20 cellular contexts compared by ENCODE assay signal in genomic region chr1:32163405-32163804, GRCh38. TPM values are rescaled to one million over a fixed set of nuclear protein-coding genes. Genes with fewer than 3 reads are reported as not detected.
A peak's percentile ranks its signal among the peaks of the same experiment; 100 is the strongest.
DNase-seq lines count a peak whose midpoint lies in the region; ATAC-seq, FAIRE-seq and TF ChIP-seq lines count a peak whose summit lies in the region.
"Had no signal": no experiment of that assay in that cellular context is flagged by ENCODE, and none has a peak within 500 bp of the region (broad histone marks: within the 10 kb centered on the region; RNA-seq: fewer than 3 reads in every experiment).

No MANE protein-coding gene starts in this region.

- TF ChIP-seq POLR2A in K562 (conservative IDR thresholded peaks at IDR 0.05) (no peak), Peyer's patch (IDR thresholded peaks at IDR 0.05) (no peak)

- H3K4me3 Mint-ChIP-seq in GM23338 (no peak overlapping the region), H9 (no peak overlapping the region)
- H3K4me3 Mint-ChIP-seq in activated CD8-positive, alpha-beta T cell treated with anti-CD3 and anti-CD28 coated beads for 36 hours: no peak overlapping the region
- H3K4me3 Mint-ChIP-seq: CD8-positive, alpha-beta memory T cell had no signal

- H3K9ac ChIP-seq in K562 (ENCODE audit: insufficient read depth in 1 of 2, low read depth in 2 of 2, low read length in 2 of 2): no peak overlapping the region
- H3K9ac ChIP-seq in H9 (ENCODE audit: extremely low read depth, insufficient read length, low read length): no peak overlapping the region

- TF ChIP-seq EP300 in K562 (IDR thresholded peaks at IDR 0.05; ENCODE audit: low read length): no peak

- no peaks in the 10 kb centered on the region for H3K27me3 ChIP-seq in GM23338 (ENCODE audit: insufficient read depth)
- H3K27me3 ChIP-seq in K562 (ENCODE audit: control insufficient read depth in 2 of 2, insufficient read depth in 2 of 2, low read length in 2 of 2): no peaks in the 10 kb centered on the region
- H3K27me3 ChIP-seq in pancreas: no peaks in the 10 kb centered on the region
- H3K27me3 ChIP-seq in H9 (ENCODE audit: insufficient read depth, low read length): no peaks in the 10 kb centered on the region
- H3K27me3 ChIP-seq in Peyer's patch: no peaks in the 10 kb centered on the region
- H3K27me3 ChIP-seq: BE2C had no signal

- H3K4me3 ChIP-seq in GM23338: no peak overlapping the region
- H3K4me3 ChIP-seq in K562: no peak overlapping the region
- H3K4me3 ChIP-seq in pancreas: no peak overlapping the region
- H3K4me3 ChIP-seq in Peyer's patch: no peak overlapping the region

- no peak overlapping the region for H2BK15ac ChIP-seq in H9 (ENCODE audit: low read depth, low read length)

- 0 out of 2 replicates have a peak overlapping the region, but pooled peaks have one; percentile 2 for H3K27ac ChIP-seq in GM23338 (ENCODE audit: low read depth)
- no peak overlapping the region for H3K27ac ChIP-seq in K562 (ENCODE audit: extremely low read depth, low read depth, low read length)
- H3K27ac ChIP-seq in pancreas: no peak overlapping the region
- no peak overlapping the region for H3K27ac ChIP-seq in H9 (ENCODE audit: insufficient read length, low read depth, low read length)
- H3K27ac ChIP-seq in Peyer's patch: no peak overlapping the region

- no peak overlapping the region for H2AFZ ChIP-seq in GM23338
- H2AFZ ChIP-seq in K562 (ENCODE audit: low read depth, low read length): no peak overlapping the region
- no peak overlapping the region for H2AFZ ChIP-seq in H9 (ENCODE audit: low read length)

- H4K20me1 ChIP-seq in GM23338 (replicated peaks; ENCODE audit: insufficient read depth) (peaks cover 10% of the 10 kb centered on the region; the same call in 1 of the 2 replicates), K562 (replicated peaks; ENCODE audit: control insufficient read depth, insufficient read depth, low read length) (no peaks in the 10 kb centered on the region), H9 (ENCODE audit: control insufficient read depth, insufficient read depth, insufficient read length) (no peaks in the 10 kb centered on the region)

- no peak for TF ChIP-seq CTCF in GM23338 (conservative IDR thresholded peaks at IDR 0.05; ENCODE audit: low read depth in 2 of 2)
- no peak for TF ChIP-seq CTCF in K562 (IDR thresholded peaks at IDR 0.05 in 2 of 3, conservative IDR thresholded peaks at IDR 0.05 in 1 of 3; ENCODE audit: insufficient read depth in 2 of 3, low read depth in 1 of 3, low read length in 3 of 3)
- no peak for TF ChIP-seq CTCF in pancreas (IDR thresholded peaks at IDR 0.05)
- no peak for TF ChIP-seq CTCF in activated CD8-positive, alpha-beta T cell treated with anti-CD3 and anti-CD28 coated beads for 36 hours (IDR thresholded peaks at IDR 0.05)
- no peak for TF ChIP-seq CTCF in H9 (conservative IDR thresholded peaks at IDR 0.05)
- TF ChIP-seq CTCF in Peyer's patch (IDR thresholded peaks at IDR 0.05): no peak

- H4K91ac ChIP-seq in H9 (ENCODE audit: insufficient read length, low read depth, low read length): no peak overlapping the region

- H3K9me3 ChIP-seq in K562 (replicated peaks; ENCODE audit: control insufficient read depth, insufficient read depth, low read depth, low read length): no peaks in the 10 kb centered on the region
- no peaks in the 10 kb centered on the region for H3K9me3 ChIP-seq in pancreas
- no peaks in the 10 kb centered on the region for H3K9me3 ChIP-seq in H9 (ENCODE audit: control insufficient read depth, low read depth, low read length)
- H3K9me3 ChIP-seq in Peyer's patch: no peaks in the 10 kb centered on the region
- H3K9me3 ChIP-seq: BE2C, Caco-2 had no signal

- no peak overlapping the region for H4K5ac ChIP-seq in H9 (ENCODE audit: insufficient read length, low read depth, low read length)

- 88% methylated on average over 2 of the region's 2 CpGs for WGBS in K562 (ENCODE audit: insufficient coverage, low coverage, missing lambda C conversion rate)
- 33 to 43% methylated on average over 2 of the region's 2 CpGs for WGBS in pancreas, 2 donors
- no CpG with 5 or more reads among the region's 2 CpGs for WGBS in H9 (ENCODE audit: extremely low coverage, insufficient read length, low lambda C conversion rate)

- H3K79me1 ChIP-seq in H9 (ENCODE audit: insufficient read depth, low read depth, low read length, poor library complexity, severe bottlenecking): no peaks in the 10 kb centered on the region

- H2BK5ac ChIP-seq in H9 (ENCODE audit: insufficient read length, low read length): no peak overlapping the region

- no peak overlapping the region for H2BK12ac ChIP-seq in H9 (ENCODE audit: insufficient read length, low read depth, low read length)

- no peak overlapping the region for H3K56ac ChIP-seq in H9 (ENCODE audit: insufficient read length, low read depth, low read length)

- DNase-seq in GM23338 (ENCODE audit: low spot score) (no peak), K562 (ENCODE audit: extremely low read depth in 1 of 4, low spot score in 3 of 4) (no peak), pancreas (no peak), GDM1 (lab: John Stamatoyannopoulos, UW) (no peak), H9 (no peak), Peyer's patch (no peak)
- DNase-seq in activated CD8-positive, alpha-beta T cell treated with anti-CD3 and anti-CD28 coated beads for 36 hours: no peak
- DNase-seq: ACHN; BE2C; C1 segment of cervical spinal cord; Caco-2; CD4-positive, CD25-positive, alpha-beta regulatory T cell; CD8-positive, alpha-beta memory T cell; GF-D8; GOT3; H7 had no signal

- FAIRE-seq in K562 (lab: Jason Lieb, UNC) (no peak), pancreas (lab: Jason Lieb, UNC) (no peak)
- FAIRE-seq: A204.1, D721Med had no signal

- POLR2A ChIA-PET in K562 (lab: Yijun Ruan, JAX): interaction anchor here (0.8 to 1.3 kb wide), 4 partner anchors 9 to 18 kb away, joined by 3 to 4 read pairs (median 3); partner anchors contain the start of gene TXLNA
- POLR2A ChIA-PET in activated CD8-positive, alpha-beta T cell treated with anti-CD3 and anti-CD28 coated beads for 36 hours (lab: Charles Lee): interaction anchor here (0.7 kb wide), 1 partner anchor 32 kb away, joined by 3 read pairs; no protein-coding TSS in a partner anchor

- H3T11ph ChIP-seq in H9 (ENCODE audit: low read length): no peak overlapping the region

- no peak overlapping the region for H3K18ac ChIP-seq in H9 (ENCODE audit: insufficient read length, low read depth, low read length)

- TF ChIP-seq RAD21 in K562 (CRISPR knock-in tag; conservative IDR thresholded peaks at IDR 0.05 in 1 of 2, IDR thresholded peaks at IDR 0.05 in 1 of 2): no peak

- no peaks in the 10 kb centered on the region for H3K9me3 Mint-ChIP-seq in GM23338
- no peaks in the 10 kb centered on the region for H3K9me3 Mint-ChIP-seq in activated CD8-positive, alpha-beta T cell treated with anti-CD3 and anti-CD28 coated beads for 36 hours
- no peaks in the 10 kb centered on the region for H3K9me3 Mint-ChIP-seq in H9
- H3K9me3 Mint-ChIP-seq: CD4-positive, CD25-positive, alpha-beta regulatory T cell; CD8-positive, alpha-beta memory T cell had no signal

- H2AK5ac ChIP-seq in H9 (ENCODE audit: insufficient read length, low read length): no peak overlapping the region

- no TSS peak for BruUV-seq in K562 (replicated peaks; lab: Mats Ljungman, UMichigan)

- H3K79me2 ChIP-seq in GM23338 (replicated peaks; ENCODE audit: insufficient read depth): no peaks in the 10 kb centered on the region
- H3K79me2 ChIP-seq in K562 (ENCODE audit: control insufficient read depth, insufficient read depth, low read length): no peaks in the 10 kb centered on the region
- H3K79me2 ChIP-seq in H9 (ENCODE audit: insufficient read depth, low read length): no peaks in the 10 kb centered on the region

- no peak overlapping the region for H3K4me2 ChIP-seq in GM23338
- H3K4me2 ChIP-seq in K562 (ENCODE audit: insufficient read depth, low read length): no peak overlapping the region
- H3K4me2 ChIP-seq in H9 (ENCODE audit: insufficient read depth, insufficient read length, low read length): no peak overlapping the region

- no peak overlapping the region for H3K23ac ChIP-seq in H9 (ENCODE audit: insufficient read length, low read depth, low read length)

- no peak overlapping the region for H3K4ac ChIP-seq in H9 (ENCODE audit: low read depth, low read length)

- H3K23me2 ChIP-seq in H9 (ENCODE audit: insufficient read length, low read depth, low read length, poor library complexity, severe bottlenecking): no peaks in the 10 kb centered on the region

- H3K4me1 ChIP-seq in GM23338 (ENCODE audit: insufficient read depth): no peaks in the 10 kb centered on the region
- H3K4me1 ChIP-seq in K562 (replicated peaks in 1 of 2; ENCODE audit: control insufficient read depth in 2 of 2, insufficient read depth in 2 of 2, low read length in 2 of 2): no peaks in the 10 kb centered on the region
- peaks cover 0 to 3% (median 0%) of the 10 kb centered on the region in 3 donors for H3K4me1 ChIP-seq in pancreas
- no peaks in the 10 kb centered on the region for H3K4me1 ChIP-seq in H9 (ENCODE audit: insufficient read depth, low read length)
- no peaks in the 10 kb centered on the region for H3K4me1 ChIP-seq in Peyer's patch
- H3K4me1 ChIP-seq: BE2C, Caco-2 had no signal

- no peaks in the 10 kb centered on the region for H3K9me2 ChIP-seq in GM23338 (ENCODE audit: insufficient read depth)

- CTCF ChIA-PET in K562 (lab: Yijun Ruan, JAX; ENCODE audit: low intra/inter-chr PET ratio): no interaction called here
- CTCF ChIA-PET in activated CD8-positive, alpha-beta T cell treated with anti-CD3 and anti-CD28 coated beads for 36 hours (lab: Charles Lee): interaction anchor here (1.3 to 1.6 kb wide), 2 partner anchors 9 to 10 kb away, joined by 4 to 5 read pairs; no protein-coding TSS in a partner anchor

- H3K9me1 ChIP-seq in K562 (ENCODE audit: control insufficient read depth, insufficient read depth, low read length): no peaks in the 10 kb centered on the region

- intact Hi-C loops in K562 (cut with micrococcal nuclease): no loop called here
- intact Hi-C loops in pancreas (cut with DNase I): no loop called here
- intact Hi-C loops in activated CD8-positive, alpha-beta T cell treated with anti-CD3 and anti-CD28 coated beads for 36 hours (cut with micrococcal nuclease): no loop called here

- in situ Hi-C loops in K562 (cut with MboI): no loop called here

- H3K27me3 Mint-ChIP-seq in GM23338 (ENCODE audit: insufficient read depth, low read depth, poor library complexity): no peaks in the 10 kb centered on the region
- H3K27me3 Mint-ChIP-seq in activated CD8-positive, alpha-beta T cell treated with anti-CD3 and anti-CD28 coated beads for 36 hours: no peaks in the 10 kb centered on the region
- H3K27me3 Mint-ChIP-seq in H9 (ENCODE audit: low read depth): no peaks in the 10 kb centered on the region
- H3K27me3 Mint-ChIP-seq: CD4-positive, CD25-positive, alpha-beta regulatory T cell; CD8-positive, alpha-beta memory T cell had no signal

- H3K27ac Mint-ChIP-seq in GM23338 (no peak overlapping the region), H9 (no peak overlapping the region)
- H3K27ac Mint-ChIP-seq in activated CD8-positive, alpha-beta T cell treated with anti-CD3 and anti-CD28 coated beads for 36 hours: no peak overlapping the region

- H3K4me1 Mint-ChIP-seq in GM23338 (no peaks in the 10 kb centered on the region), H9 (no peaks in the 10 kb centered on the region)
- H3K4me1 Mint-ChIP-seq in activated CD8-positive, alpha-beta T cell treated with anti-CD3 and anti-CD28 coated beads for 36 hours (ENCODE audit: low read depth): peaks cover 5% of the 10 kb centered on the region
- H3K4me1 Mint-ChIP-seq: CD8-positive, alpha-beta memory T cell had no signal

- ATAC-seq in GM23338 (no peak), K562 (no peak), esophagus mucosa (peak; percentile 61), pancreas (peak; percentile 49 to 69 (median 64))
- no peak for ATAC-seq in activated CD8-positive, alpha-beta T cell treated with anti-CD3 and anti-CD28 coated beads for 36 hours

- H2BK120ac ChIP-seq in H9 (ENCODE audit: low read depth, low read length, poor library complexity, severe bottlenecking): no peak overlapping the region

- peaks cover 3% of the 10 kb centered on the region; the same call in 1 of the 2 replicates for H3F3A ChIP-seq in GM23338 (replicated peaks; ENCODE audit: low read depth)

- no peak overlapping the region for H2BK20ac ChIP-seq in H9 (ENCODE audit: low read depth, low read length, poor library complexity, severe bottlenecking)

- no peak overlapping the region for H4K8ac ChIP-seq in H9 (replicated peaks; ENCODE audit: insufficient read length, low read depth, low read length)

- H3K14ac ChIP-seq in H9 (ENCODE audit: insufficient read depth, low read length): no peak overlapping the region

- H3K36me3 Mint-ChIP-seq in GM23338 (ENCODE audit: low read depth) (peaks cover 47% of the 10 kb centered on the region), H9 (ENCODE audit: insufficient read depth in 1 of 3, low read depth in 3 of 3) (peaks cover 34 to 76% (median 49%) of the 10 kb centered on the region in 3 experiments; a peak in 6 of 7 replicates)
- H3K36me3 Mint-ChIP-seq in activated CD8-positive, alpha-beta T cell treated with anti-CD3 and anti-CD28 coated beads for 36 hours (ENCODE audit: low read depth): peaks cover 40% of the 10 kb centered on the region

- H3K36me3 ChIP-seq in GM23338 (ENCODE audit: insufficient read depth): peaks cover 51% of the 10 kb centered on the region
- peaks cover 83% of the 10 kb centered on the region for H3K36me3 ChIP-seq in K562 (ENCODE audit: control insufficient read depth, insufficient read depth, low read length)
- peaks cover 3 to 43% (median 14%) of the 10 kb centered on the region in 3 donors for H3K36me3 ChIP-seq in pancreas
- peaks cover 0 to 95% (median 0%) of the 10 kb centered on the region in 3 donors for H3K36me3 ChIP-seq in Peyer's patch
- H3K36me3 ChIP-seq: BE2C had no signal

RNA-seq across cellular contexts. Expression of gene TXLNA, which starts 16.1 kb away (rescaled TPM):
- total RNA-seq in GM23338 (2014; rRNA removed; shearing (Covaris generic)): 45.2 and 52.1 TPM in 2 replicates
- polyA plus RNA-seq in GM23338 (2016; fragmentation: Nextera tagmentation; extraction: Ambion mirVana) (13.2 and 15.2 TPM in 2 replicates), K562 (2011; rRNA removed) (39.3 and 42.9 TPM in 2 replicates), K562 (2014; fragmentation: Illumina TruSeq; extraction: Trizol) (39.4 and 40.9 TPM in 2 replicates), K562 (2014; fragmentation: Nextera tagmentation; extraction: Ambion mirVana) (10 to 100 TPM in 1 of 2 experiments, 1 to 10 TPM in 1; 9.2 to 15.2 TPM), K562 (2014; rRNA removed) (43.6 and 46.7 TPM in 2 replicates), pancreas (10 to 100 TPM; 13.6 to 14.4 TPM)
- total RNA-seq in K562 (2011; cell fraction: chromatin; rRNA removed; ENCODE audit: low replicate concordance): 55.3 and 89.3 TPM in 2 replicates
- total RNA-seq in K562 (2011; cell fraction: nucleolus; rRNA removed): 49.7 and 53.2 TPM in 2 replicates
- 72.7 and 98.9 TPM in 2 replicates for total RNA-seq in K562 (2011; cell fraction: nucleoplasm; rRNA removed)
- total RNA-seq in K562 (2014; rRNA removed) (38.6 and 51.4 TPM in 2 replicates), K562 (2014; rRNA removed; fragmentation: Illumina TruSeq; extraction: Trizol) (33.0 and 33.5 TPM in 2 replicates), K562 (2015; rRNA removed; fragmentation: Illumina TruSeq; extraction: Trizol) (46.4 TPM in 2 replicates), K562 (2021) (50.2 and 54.5 TPM in 2 replicates), esophagus mucosa (37.0 TPM), pancreas (10 to 100 TPM; 13.8 to 29.3 (median 20.3) TPM), H9 (2021) (67.3 and 69.4 TPM in 2 replicates), Peyer's patch (10 to 100 TPM; 27.1 to 46.2 (median 31.0) TPM)
- polyA plus RNA-seq in K562 (2011; cell fraction: cytosol; rRNA removed): 33.2 and 42.7 TPM in 2 replicates
- polyA plus RNA-seq in K562 (2011; cell fraction: nucleus; rRNA removed): 124 and 140 TPM in 2 replicates
- 29.5 and 40.7 TPM in 2 replicates for polyA plus RNA-seq in K562 (2012)
- polyA minus RNA-seq in K562 (2011; rRNA and poly(A)+ RNA removed): 30.3 and 32.5 TPM in 2 replicates
- 19.4 and 20.2 TPM in 2 replicates for polyA minus RNA-seq in K562 (2011; cell fraction: cytosol; rRNA and poly(A)+ RNA removed)
- polyA minus RNA-seq in K562 (2011; cell fraction: nucleus; rRNA and poly(A)+ RNA removed): 13.7 and 22.8 TPM in 2 replicates
- 10 to 100 TPM; 71.5 to 73.3 TPM for total RNA-seq in activated CD8-positive, alpha-beta T cell treated with anti-CD3 and anti-CD28 coated beads for 36 hours

RNA-seq across cellular contexts. Expression of gene CCDC28B, which starts 37.0 kb away (rescaled TPM):
- 8.6 and 8.7 TPM in 2 replicates for total RNA-seq in GM23338 (2014; rRNA removed; shearing (Covaris generic))
- polyA plus RNA-seq in GM23338 (2016; fragmentation: Nextera tagmentation; extraction: Ambion mirVana) (35.2 and 39.7 TPM in 2 replicates), K562 (2011; rRNA removed) (29.3 and 29.4 TPM in 2 replicates), K562 (2014; fragmentation: Illumina TruSeq; extraction: Trizol) (31.7 and 45.4 TPM in 2 replicates), K562 (2014; fragmentation: Nextera tagmentation; extraction: Ambion mirVana) (10 to 100 TPM in 1 of 2 experiments, 1 to 10 TPM in 1; 5.7 to 14.5 TPM), K562 (2014; rRNA removed) (54.5 and 56.6 TPM in 2 replicates), pancreas (1 to 10 TPM; 8.4 to 8.5 TPM)
- total RNA-seq in K562 (2011; cell fraction: chromatin; rRNA removed; ENCODE audit: low replicate concordance): 11.5 and 23.4 TPM in 2 replicates
- 20.0 and 22.0 TPM in 2 replicates for total RNA-seq in K562 (2011; cell fraction: nucleolus; rRNA removed)
- total RNA-seq in K562 (2011; cell fraction: nucleoplasm; rRNA removed): 16.6 and 19.8 TPM in 2 replicates
- total RNA-seq in K562 (2014; rRNA removed) (51.9 and 59.5 TPM in 2 replicates), K562 (2014; rRNA removed; fragmentation: Illumina TruSeq; extraction: Trizol) (14.3 and 17.3 TPM in 2 replicates), K562 (2015; rRNA removed; fragmentation: Illumina TruSeq; extraction: Trizol) (42.2 and 44.4 TPM in 2 replicates), K562 (2021) (48.0 and 50.6 TPM in 2 replicates), esophagus mucosa (1.1 TPM), pancreas (1 to 10 TPM; 1.6 to 4.7 (median 3.0) TPM), H9 (2021) (20.7 and 21.3 TPM in 2 replicates), Peyer's patch (1 to 10 TPM in 2 of 4 donors, not detected in 2; 1.1 to 2.4 TPM)
- polyA plus RNA-seq in K562 (2011; cell fraction: cytosol; rRNA removed): 38.3 and 45.4 TPM in 2 replicates
- polyA plus RNA-seq in K562 (2011; cell fraction: nucleus; rRNA removed): 22.5 and 26.4 TPM in 2 replicates
- polyA plus RNA-seq in K562 (2012): 44.3 and 77.3 TPM in 2 replicates
- polyA minus RNA-seq in K562 (2011; rRNA and poly(A)+ RNA removed): 15.4 and 16.3 TPM in 2 replicates
- polyA minus RNA-seq in K562 (2011; cell fraction: cytosol; rRNA and poly(A)+ RNA removed): 16.2 and 17.0 TPM in 2 replicates
- polyA minus RNA-seq in K562 (2011; cell fraction: nucleus; rRNA and poly(A)+ RNA removed): 7.1 and 7.9 TPM in 2 replicates
- 10 to 100 TPM; 27.0 to 27.7 TPM for total RNA-seq in activated CD8-positive, alpha-beta T cell treated with anti-CD3 and anti-CD28 coated beads for 36 hours

RNA-seq across cellular contexts. Expression of gene IQCC, which starts 42.1 kb away (rescaled TPM):
- 3.5 and 3.8 TPM in 2 replicates for total RNA-seq in GM23338 (2014; rRNA removed; shearing (Covaris generic))
- polyA plus RNA-seq in GM23338 (2016; fragmentation: Nextera tagmentation; extraction: Ambion mirVana): 1.7 and 2.5 TPM in 2 replicates
- total RNA-seq in K562 (2011; cell fraction: chromatin; rRNA removed; ENCODE audit: low replicate concordance): 18.6 and 38.8 TPM in 2 replicates
- total RNA-seq in K562 (2011; cell fraction: nucleolus; rRNA removed): 26.5 and 29.7 TPM in 2 replicates
- total RNA-seq in K562 (2011; cell fraction: nucleoplasm; rRNA removed): 17.0 and 24.6 TPM in 2 replicates
- total RNA-seq in K562 (2014; rRNA removed): 12.4 and 12.6 TPM in 2 replicates
- total RNA-seq in K562 (2014; rRNA removed; fragmentation: Illumina TruSeq; extraction: Trizol): 10.6 and 11.5 TPM in 2 replicates
- 12.7 and 13.2 TPM in 2 replicates for total RNA-seq in K562 (2015; rRNA removed; fragmentation: Illumina TruSeq; extraction: Trizol)
- 6.6 and 8.1 TPM in 2 replicates for total RNA-seq in K562 (2021)
- 10.6 and 10.7 TPM in 2 replicates for polyA plus RNA-seq in K562 (2011; rRNA removed)
- 7.5 and 8.4 TPM in 2 replicates for polyA plus RNA-seq in K562 (2011; cell fraction: cytosol; rRNA removed)
- 11.3 and 15.9 TPM in 2 replicates for polyA plus RNA-seq in K562 (2011; cell fraction: nucleus; rRNA removed)
- 6.8 and 7.8 TPM in 2 replicates for polyA plus RNA-seq in K562 (2012)
- 14.9 and 16.5 TPM in 2 replicates for polyA plus RNA-seq in K562 (2014; fragmentation: Illumina TruSeq; extraction: Trizol)
- 10 to 100 TPM in 1 of 2 experiments, 1 to 10 TPM in 1; 8.4 to 10.4 TPM for polyA plus RNA-seq in K562 (2014; fragmentation: Nextera tagmentation; extraction: Ambion mirVana)
- polyA plus RNA-seq in K562 (2014; rRNA removed): 12.4 and 13.9 TPM in 2 replicates
- 5.3 and 6.4 TPM in 2 replicates for polyA minus RNA-seq in K562 (2011; rRNA and poly(A)+ RNA removed)
- polyA minus RNA-seq in K562 (2011; cell fraction: cytosol; rRNA and poly(A)+ RNA removed): 4.1 and 4.3 TPM in 2 replicates
- polyA minus RNA-seq in K562 (2011; cell fraction: nucleus; rRNA and poly(A)+ RNA removed): 8.9 and 14.0 TPM in 2 replicates
- 1.3 TPM for total RNA-seq in esophagus mucosa
- 1 to 10 TPM; 1.1 to 1.7 (median 1.2) TPM for total RNA-seq in pancreas
- polyA plus RNA-seq in pancreas: 1 to 10 TPM; 4.1 to 5.5 TPM
- total RNA-seq in activated CD8-positive, alpha-beta T cell treated with anti-CD3 and anti-CD28 coated beads for 36 hours: 1 to 10 TPM; 4.2 to 4.4 TPM
- 5.1 and 5.3 TPM in 2 replicates for total RNA-seq in H9 (2021)
- total RNA-seq in Peyer's patch: 1 to 10 TPM in 3 of 4 donors, under 1 TPM in 1; 0.88 to 8.3 (median 2.6) TPM

RNA-seq across cellular contexts. Expression of gene DCDC2B, which starts 45.5 kb away (rescaled TPM):
- not detected in 2 replicates for total RNA-seq in GM23338 (2014; rRNA removed; shearing (Covaris generic))
- polyA plus RNA-seq in GM23338 (2016; fragmentation: Nextera tagmentation; extraction: Ambion mirVana): 0.21 and 0.42 TPM in 2 replicates
- total RNA-seq in K562 (2011; cell fraction: chromatin; rRNA removed; ENCODE audit: low replicate concordance): 0.37 and 0.56 TPM in 2 replicates
- 0.26 and 0.83 TPM in 2 replicates for total RNA-seq in K562 (2011; cell fraction: nucleolus; rRNA removed)
- 0.38 and 0.44 TPM in 2 replicates for total RNA-seq in K562 (2011; cell fraction: nucleoplasm; rRNA removed)
- total RNA-seq in K562 (2014; rRNA removed): not detected in 2 replicates
- total RNA-seq in K562 (2014; rRNA removed; fragmentation: Illumina TruSeq; extraction: Trizol): not detected in 2 replicates
- not detected in 2 replicates for total RNA-seq in K562 (2015; rRNA removed; fragmentation: Illumina TruSeq; extraction: Trizol)
- not detected in 2 replicates for total RNA-seq in K562 (2021)
- polyA plus RNA-seq in K562 (2011; rRNA removed): not detected in 2 replicates
- polyA plus RNA-seq in K562 (2011; cell fraction: cytosol; rRNA removed): 0.03 TPM in 1 of 2 replicates, not detected in the other
- polyA plus RNA-seq in K562 (2011; cell fraction: nucleus; rRNA removed): 0.08 and 0.09 TPM in 2 replicates
- 0.04 and 0.26 TPM in 2 replicates for polyA plus RNA-seq in K562 (2012)
- not detected in 2 replicates for polyA plus RNA-seq in K562 (2014; fragmentation: Illumina TruSeq; extraction: Trizol)
- polyA plus RNA-seq in K562 (2014; fragmentation: Nextera tagmentation; extraction: Ambion mirVana): not detected
- polyA plus RNA-seq in K562 (2014; rRNA removed): not detected in 2 replicates
- polyA minus RNA-seq in K562 (2011; rRNA and poly(A)+ RNA removed): 0.11 and 0.12 TPM in 2 replicates
- polyA minus RNA-seq in K562 (2011; cell fraction: cytosol; rRNA and poly(A)+ RNA removed): not detected in 2 replicates
- 0.27 and 0.78 TPM in 2 replicates for polyA minus RNA-seq in K562 (2011; cell fraction: nucleus; rRNA and poly(A)+ RNA removed)
- not detected for total RNA-seq in esophagus mucosa
- not detected for total RNA-seq in pancreas
- polyA plus RNA-seq in pancreas: under 1 TPM; 0.05 to 0.11 TPM
- not detected for total RNA-seq in activated CD8-positive, alpha-beta T cell treated with anti-CD3 and anti-CD28 coated beads for 36 hours
- not detected in 2 replicates for total RNA-seq in H9 (2021)
- under 1 TPM in 1 of 4 donors, not detected in 3; 0.85 TPM for total RNA-seq in Peyer's patch
- total RNA-seq: Caco-2; CD4-positive, CD25-positive, alpha-beta regulatory T cell; H7; HT-29 had no signal

RNA-seq across cellular contexts. Expression of gene KPNA6, which starts 55.5 kb away (rescaled TPM):
- 69.7 and 72.2 TPM in 2 replicates for total RNA-seq in GM23338 (2014; rRNA removed; shearing (Covaris generic))
- polyA plus RNA-seq in GM23338 (2016; fragmentation: Nextera tagmentation; extraction: Ambion mirVana) (27.5 and 28.6 TPM in 2 replicates), K562 (2011; rRNA removed) (36.6 and 41.6 TPM in 2 replicates), K562 (2014; fragmentation: Illumina TruSeq; extraction: Trizol) (26.6 and 30.0 TPM in 2 replicates), K562 (2014; fragmentation: Nextera tagmentation; extraction: Ambion mirVana) (10 to 100 TPM; 24.8 to 32.2 TPM), K562 (2014; rRNA removed) (27.6 and 32.2 TPM in 2 replicates), pancreas (1 to 10 TPM; 4.9 to 7.9 TPM)
- 44.4 and 59.0 TPM in 2 replicates for total RNA-seq in K562 (2011; cell fraction: chromatin; rRNA removed; ENCODE audit: low replicate concordance)
- 21.2 and 22.4 TPM in 2 replicates for total RNA-seq in K562 (2011; cell fraction: nucleolus; rRNA removed)
- 36.6 and 51.3 TPM in 2 replicates for total RNA-seq in K562 (2011; cell fraction: nucleoplasm; rRNA removed)
- total RNA-seq in K562 (2014; rRNA removed) (20.1 and 26.7 TPM in 2 replicates), K562 (2014; rRNA removed; fragmentation: Illumina TruSeq; extraction: Trizol) (42.5 and 50.0 TPM in 2 replicates), K562 (2015; rRNA removed; fragmentation: Illumina TruSeq; extraction: Trizol) (36.9 and 38.9 TPM in 2 replicates), K562 (2021) (54.6 and 57.9 TPM in 2 replicates), esophagus mucosa (54.1 TPM), pancreas (10 to 100 TPM; 20.9 to 36.2 (median 26.9) TPM), H9 (2021) (114 TPM in 2 replicates), Peyer's patch (10 to 100 TPM; 24.8 to 29.8 (median 25.6) TPM)
- 18.7 and 33.1 TPM in 2 replicates for polyA plus RNA-seq in K562 (2011; cell fraction: cytosol; rRNA removed)
- polyA plus RNA-seq in K562 (2011; cell fraction: nucleus; rRNA removed): 17.1 and 19.8 TPM in 2 replicates
- 15.1 and 15.2 TPM in 2 replicates for polyA plus RNA-seq in K562 (2012)
- 47.4 and 66.2 TPM in 2 replicates for polyA minus RNA-seq in K562 (2011; rRNA and poly(A)+ RNA removed)
- polyA minus RNA-seq in K562 (2011; cell fraction: cytosol; rRNA and poly(A)+ RNA removed): 27.6 and 34.9 TPM in 2 replicates
- 8.8 and 20.9 TPM in 2 replicates for polyA minus RNA-seq in K562 (2011; cell fraction: nucleus; rRNA and poly(A)+ RNA removed)
- 10 to 100 TPM; 70.8 to 74.3 TPM for total RNA-seq in activated CD8-positive, alpha-beta T cell treated with anti-CD3 and anti-CD28 coated beads for 36 hours

Comparison
In these comparisons a context has a peak if more than half of its experiments do, and no peak if none do; other contexts are left out.
1. ATAC-seq: peak in esophagus mucosa (single experiment) and pancreas (4 of 4); none in GM23338 (single experiment), K562 (single experiment) and activated CD8-positive, alpha-beta T cell treated with anti-CD3 and anti-CD28 coated beads for 36 hours (single experiment).